Comparison of ENCODE assay signal across 21 cellular contexts in genomic region chr15:57044072-57044702, GRCh38.
"Had no signal": no experiment of that assay in that cellular context is flagged by ENCODE, and none has a peak within 500 bp of the region (broad histone marks: within the 10 kb centered on the region; RNA-seq: fewer than 3 reads in every experiment).

No MANE protein-coding gene starts in this region.

- H3K4me1 ChIP-seq: ascending aorta had no signal

- DNase-seq: activated CD8-positive, alpha-beta memory T cell treated with anti-CD3 and anti-CD28 coated beads for 24 hours; activated CD8-positive, alpha-beta memory T cell treated with anti-CD3 and anti-CD28 coated beads, Interleukin-2, amount 50 U/mL, for 4 hours; activated naive CD4-positive, alpha-beta T cell; activated T-cell treated with anti-CD3 and anti-CD28 coated beads, Interleukin-2, amount 50 U/mL, for 24 hours; adrenal gland; brain microvascular endothelial cell; cerebellar nuclear complex; endodermal cell; left ventricle myocardium inferior; mammary epithelial cell; naive thymus-derived CD8-positive, alpha-beta T cell; right cardiac atrium; stimulated activated CD4-positive, alpha-beta T cell treated with anti-CD3 and anti-CD28 coated beads, Interleukin-4, amount 100 ng/mL, for 24 hours; stimulated activated naive CD4-positive, alpha-beta T cell treated with Interleukin-2 at 50 U/mL for 16 hours; T-helper 9 cell; tibial artery had no signal

- H3K9me3 ChIP-seq: adrenal gland, ascending aorta, left ventricle myocardium inferior, tibial artery had no signal

- H3K27ac ChIP-seq: adrenal gland, ascending aorta, brain microvascular endothelial cell, coronary artery, left ventricle myocardium inferior, tibial artery had no signal

- FAIRE-seq: keratinocyte, urothelium cell line had no signal

- ATAC-seq: activated T-helper 17 cell treated with anti-CD3 and anti-CD28 coated beads, Interleukin-2, amount 50 U/mL, for 72 hours; naive thymus-derived CD8-positive, alpha-beta T cell; right cardiac atrium had no signal

- H3K36me3 ChIP-seq: adrenal gland, ascending aorta, brain microvascular endothelial cell, left ventricle myocardium inferior, tibial artery had no signal

- H3K4me3 ChIP-seq: adrenal gland, ascending aorta, coronary artery, left ventricle myocardium inferior, tibial artery had no signal

- H3K27me3 ChIP-seq: adrenal gland, ascending aorta, brain microvascular endothelial cell, tibial artery had no signal
